1 cellular context compared by ENCODE assay signal in genomic region chr7:73578342-73579124, GRCh38.
A peak's percentile ranks its signal among the peaks of the same experiment; 100 is the strongest.
TF ChIP-seq lines count a peak whose summit lies in the region.

Gene TBL2, minus strand, starts transcription at chr7:73578579. Its CDS starts 30 bp downstream, at chr7:73578549.

TF ChIP-seq in HepG2, 621 proteins besides CTCF, POLR2A, EP300 and RAD21 (continued from another document and continues in another):
- no peak for TF ChIP-seq ZNF609 (CRISPR knock-in tag; IDR thresholded peaks at IDR 0.05; ENCODE audit: borderline replicate concordance)
- TF ChIP-seq, protein P1, sequence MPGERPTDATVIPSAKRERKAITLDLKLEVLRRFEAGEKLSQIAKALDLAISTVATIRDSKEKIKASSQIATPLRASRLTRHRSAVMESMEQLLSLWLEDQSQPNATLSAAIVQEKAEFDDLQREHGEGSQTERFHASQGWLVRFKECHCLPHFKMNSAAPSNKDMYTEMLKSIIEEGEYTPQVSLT (CRISPR knock-in tag; IDR thresholded peaks at IDR 0.05; ENCODE audit: borderline replicate concordance, low read depth): no peak
- no peak for TF ChIP-seq ZNF549 (CRISPR knock-in tag; IDR thresholded peaks at IDR 0.05)
- peak; percentile 62; the same call in 1 of the 2 replicates for TF ChIP-seq SRY (CRISPR knock-in tag; IDR thresholded peaks at IDR 0.05)
- no peak for TF ChIP-seq MTA1 (CRISPR knock-in tag; IDR thresholded peaks at IDR 0.05; ENCODE audit: borderline replicate concordance)
- TF ChIP-seq, protein P2, sequence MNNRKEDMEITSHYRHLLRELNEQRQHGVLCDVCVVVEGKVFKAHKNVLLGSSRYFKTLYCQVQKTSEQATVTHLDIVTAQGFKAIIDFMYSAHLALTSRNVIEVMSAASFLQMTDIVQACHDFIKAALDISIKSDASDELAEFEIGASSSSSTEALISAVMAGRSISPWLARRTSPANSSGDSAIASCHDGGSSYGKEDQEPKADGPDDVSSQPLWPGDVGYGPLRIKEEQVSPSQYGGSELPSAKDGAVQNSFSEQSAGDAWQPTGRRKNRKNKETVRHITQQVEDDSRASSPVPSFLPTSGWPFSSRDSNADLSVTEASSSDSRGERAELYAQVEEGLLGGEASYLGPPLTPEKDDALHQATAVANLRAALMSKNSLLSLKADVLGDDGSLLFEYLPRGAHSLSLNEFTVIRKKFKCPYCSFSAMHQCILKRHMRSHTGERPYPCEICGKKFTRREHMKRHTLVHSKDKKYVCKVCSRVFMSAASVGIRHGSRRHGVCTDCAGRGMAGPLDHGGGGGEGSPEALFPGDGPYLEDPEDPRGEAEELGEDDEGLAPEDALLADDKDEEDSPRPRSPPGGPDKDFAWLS (CRISPR knock-in tag; IDR thresholded peaks at IDR 0.05; ENCODE audit: borderline replicate concordance): no peak
- TF ChIP-seq ZNF431 (CRISPR knock-in tag; IDR thresholded peaks at IDR 0.05; ENCODE audit: borderline replicate concordance, low read depth): peak; percentile 46
- no peak for TF ChIP-seq TOE1 (CRISPR knock-in tag; IDR thresholded peaks at IDR 0.05)
- TF ChIP-seq ZNF709 (CRISPR knock-in tag; IDR thresholded peaks at IDR 0.05): no peak
- TF ChIP-seq ZNF800 (CRISPR knock-in tag; IDR thresholded peaks at IDR 0.05): no peak
- 0 out of 2 replicates have a peak, but pooled peaks have one; percentile 30 for TF ChIP-seq NKX3-1 (CRISPR knock-in tag; IDR thresholded peaks at IDR 0.05)
- no peak for TF ChIP-seq ZBTB44 (CRISPR knock-in tag; IDR thresholded peaks at IDR 0.05)
- TF ChIP-seq, protein P3, sequence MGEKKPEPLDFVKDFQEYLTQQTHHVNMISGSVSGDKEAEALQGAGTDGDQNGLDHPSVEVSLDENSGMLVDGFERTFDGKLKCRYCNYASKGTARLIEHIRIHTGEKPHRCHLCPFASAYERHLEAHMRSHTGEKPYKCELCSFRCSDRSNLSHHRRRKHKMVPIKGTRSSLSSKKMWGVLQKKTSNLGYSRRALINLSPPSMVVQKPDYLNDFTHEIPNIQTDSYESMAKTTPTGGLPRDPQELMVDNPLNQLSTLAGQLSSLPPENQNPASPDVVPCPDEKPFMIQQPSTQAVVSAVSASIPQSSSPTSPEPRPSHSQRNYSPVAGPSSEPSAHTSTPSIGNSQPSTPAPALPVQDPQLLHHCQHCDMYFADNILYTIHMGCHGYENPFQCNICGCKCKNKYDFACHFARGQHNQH (CRISPR knock-in tag; IDR thresholded peaks at IDR 0.05): peak; percentile 22; the same call in 1 of the 2 replicates
- peak; percentile 71 for TF ChIP-seq MEIS2 (CRISPR knock-in tag; IDR thresholded peaks at IDR 0.05)
- TF ChIP-seq SPEN (CRISPR knock-in tag; IDR thresholded peaks at IDR 0.05; ENCODE audit: low read depth): peak; percentile 49; the same call in 1 of the 2 replicates
- no peak for TF ChIP-seq MBD4 (IDR thresholded peaks at IDR 0.05; ENCODE audit: borderline replicate concordance, low read length)
- no peak for TF ChIP-seq MATR3 (CRISPR knock-in tag; IDR thresholded peaks at IDR 0.05)
- TF ChIP-seq SIN3B (IDR thresholded peaks at IDR 0.05; ENCODE audit: low read length): no peak; the same call in 1 of the 2 replicates
- TF ChIP-seq, protein P4, sequence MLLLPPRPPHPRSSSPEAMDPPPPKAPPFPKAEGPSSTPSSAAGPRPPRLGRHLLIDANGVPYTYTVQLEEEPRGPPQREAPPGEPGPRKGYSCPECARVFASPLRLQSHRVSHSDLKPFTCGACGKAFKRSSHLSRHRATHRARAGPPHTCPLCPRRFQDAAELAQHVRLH (CRISPR knock-in tag; IDR thresholded peaks at IDR 0.05; ENCODE audit: borderline replicate concordance, low read depth): no peak
- TF ChIP-seq ZNF337 (CRISPR knock-in tag; IDR thresholded peaks at IDR 0.05; ENCODE audit: borderline replicate concordance, low read depth): no peak
- TF ChIP-seq ZNF841 (CRISPR knock-in tag; IDR thresholded peaks at IDR 0.05; ENCODE audit: borderline replicate concordance): 0 out of 2 replicates have a peak, but pooled peaks have one; percentile 35
- TF ChIP-seq CENPT (CRISPR knock-in tag; IDR thresholded peaks at IDR 0.05; ENCODE audit: low read depth): no peak
- no peak for TF ChIP-seq SNRNP70 (IDR thresholded peaks at IDR 0.05; ENCODE audit: low read depth, low read length)
- TF ChIP-seq U2AF2 (IDR thresholded peaks at IDR 0.05; ENCODE audit: low read depth, low read length): no peak
- TF ChIP-seq, protein P5, sequence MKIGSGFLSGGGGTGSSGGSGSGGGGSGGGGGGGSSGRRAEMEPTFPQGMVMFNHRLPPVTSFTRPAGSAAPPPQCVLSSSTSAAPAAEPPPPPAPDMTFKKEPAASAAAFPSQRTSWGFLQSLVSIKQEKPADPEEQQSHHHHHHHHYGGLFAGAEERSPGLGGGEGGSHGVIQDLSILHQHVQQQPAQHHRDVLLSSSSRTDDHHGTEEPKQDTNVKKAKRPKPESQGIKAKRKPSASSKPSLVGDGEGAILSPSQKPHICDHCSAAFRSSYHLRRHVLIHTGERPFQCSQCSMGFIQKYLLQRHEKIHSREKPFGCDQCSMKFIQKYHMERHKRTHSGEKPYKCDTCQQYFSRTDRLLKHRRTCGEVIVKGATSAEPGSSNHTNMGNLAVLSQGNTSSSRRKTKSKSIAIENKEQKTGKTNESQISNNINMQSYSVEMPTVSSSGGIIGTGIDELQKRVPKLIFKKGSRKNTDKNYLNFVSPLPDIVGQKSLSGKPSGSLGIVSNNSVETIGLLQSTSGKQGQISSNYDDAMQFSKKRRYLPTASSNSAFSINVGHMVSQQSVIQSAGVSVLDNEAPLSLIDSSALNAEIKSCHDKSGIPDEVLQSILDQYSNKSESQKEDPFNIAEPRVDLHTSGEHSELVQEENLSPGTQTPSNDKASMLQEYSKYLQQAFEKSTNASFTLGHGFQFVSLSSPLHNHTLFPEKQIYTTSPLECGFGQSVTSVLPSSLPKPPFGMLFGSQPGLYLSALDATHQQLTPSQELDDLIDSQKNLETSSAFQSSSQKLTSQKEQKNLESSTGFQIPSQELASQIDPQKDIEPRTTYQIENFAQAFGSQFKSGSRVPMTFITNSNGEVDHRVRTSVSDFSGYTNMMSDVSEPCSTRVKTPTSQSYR (CRISPR knock-in tag; IDR thresholded peaks at IDR 0.05; ENCODE audit: borderline replicate concordance): no peak
- TF ChIP-seq ZKSCAN5 (CRISPR knock-in tag; IDR thresholded peaks at IDR 0.05): no peak
- no peak for TF ChIP-seq ZNF775 (CRISPR knock-in tag; IDR thresholded peaks at IDR 0.05; ENCODE audit: borderline replicate concordance)
- no peak for TF ChIP-seq HOXA7 (CRISPR knock-in tag; IDR thresholded peaks at IDR 0.05)
- no peak for TF ChIP-seq ZFP36L2 (CRISPR knock-in tag; IDR thresholded peaks at IDR 0.05)
- TF ChIP-seq ZNF75D (CRISPR knock-in tag; IDR thresholded peaks at IDR 0.05; ENCODE audit: borderline replicate concordance): no peak
- TF ChIP-seq RBFOX2 (IDR thresholded peaks at IDR 0.05; ENCODE audit: low read depth, low read length): peak; percentile 97
- TF ChIP-seq MIER3 (CRISPR knock-in tag; IDR thresholded peaks at IDR 0.05; ENCODE audit: borderline replicate concordance): no peak
- no peak; the same call in 1 of the 2 replicates for TF ChIP-seq ATF2 (CRISPR knock-in tag; IDR thresholded peaks at IDR 0.05)
- no peak for TF ChIP-seq JUND (CRISPR knock-in tag; IDR thresholded peaks at IDR 0.05)
- no peak for TF ChIP-seq MEIS1 (CRISPR knock-in tag; IDR thresholded peaks at IDR 0.05; ENCODE audit: borderline replicate concordance)
- no peak for TF ChIP-seq ZNF788 (CRISPR knock-in tag; IDR thresholded peaks at IDR 0.05; ENCODE audit: borderline replicate concordance)
- peak; percentile 28 for TF ChIP-seq SALL1 (CRISPR knock-in tag; IDR thresholded peaks at IDR 0.05)
- TF ChIP-seq CHCHD3 (CRISPR knock-in tag; IDR thresholded peaks at IDR 0.05): no peak; the same call in 1 of the 2 replicates
- TF ChIP-seq TERF1 (CRISPR knock-in tag; IDR thresholded peaks at IDR 0.05): no peak
- TF ChIP-seq DBP (CRISPR knock-in tag; IDR thresholded peaks at IDR 0.05; ENCODE audit: not compliant biosample characterization): no peak
- TF ChIP-seq ZNF234 (CRISPR knock-in tag; conservative IDR thresholded peaks at IDR 0.05): no peak
- TF ChIP-seq BRCA1 (CRISPR knock-in tag; IDR thresholded peaks at IDR 0.05): no peak
- TF ChIP-seq ZNF737 (CRISPR knock-in tag; IDR thresholded peaks at IDR 0.05; ENCODE audit: borderline replicate concordance): no peak
